8 cellular contexts compared by ENCODE assay signal in genomic region chr5:673140-673836, GRCh38. TPM values are rescaled to one million over a fixed set of nuclear protein-coding genes. Genes with fewer than 3 reads are reported as not detected.
DNase-seq lines count a peak whose midpoint lies in the region; ATAC-seq and TF ChIP-seq lines count a peak whose summit lies in the region.

No MANE protein-coding gene starts in this region.

- H3K4me3 Mint-ChIP-seq in stimulated activated naive CD8-positive, alpha-beta T cell treated with anti-CD3 and anti-CD28 coated beads, Interleukin-15, Interleukin-2, amounts not matched to agents 100 ng/mL and 50 ng/mL, for 24 hours: peak overlapping the region; percentile 32
- no peak overlapping the region for H3K4me3 Mint-ChIP-seq in mesothelial cell of epicardium

- no peaks in the 10 kb centered on the region for H3K9me3 Mint-ChIP-seq in stimulated activated naive CD8-positive, alpha-beta T cell treated with anti-CD3 and anti-CD28 coated beads, Interleukin-15, Interleukin-2, amounts not matched to agents 100 ng/mL and 50 ng/mL, for 24 hours
- no peaks in the 10 kb centered on the region for H3K9me3 Mint-ChIP-seq in mesothelial cell of epicardium

- H3K9me3 ChIP-seq in duodenal mucosa (ENCODE audit: control insufficient read depth in 1 of 2, low read length in 2 of 2): no peaks in the 10 kb centered on the region

- no peak for DNase-seq in stimulated activated naive CD8-positive, alpha-beta T cell treated with anti-CD3 and anti-CD28 coated beads, Interleukin-15, Interleukin-2, amounts not matched to agents 100 U/mL and 50 U/mL, for 24 hours
- no peak for DNase-seq in mesothelial cell of epicardium (ENCODE audit: low spot score in 2 of 2, unreplicated experiment in 2 of 2)
- DNase-seq in activated CD8-positive, alpha-beta memory T cell treated with anti-CD3 and anti-CD28 coated beads, Interleukin-2, amount 50 U/mL, for 4 hours: no peak
- DNase-seq in putamen (ENCODE audit: low spot score): no peak
- no peak for DNase-seq in NOMO-1 treated with DMSO at 0.1 percent for 48 hours (lab: John Stamatoyannopoulos, UW; ENCODE audit: unreplicated experiment)

- no peak overlapping the region for H3K27ac ChIP-seq in duodenal mucosa (ENCODE audit: low read depth, low read length)

- H3K27ac Mint-ChIP-seq in stimulated activated naive CD8-positive, alpha-beta T cell treated with anti-CD3 and anti-CD28 coated beads, Interleukin-15, Interleukin-2, amounts not matched to agents 100 ng/mL and 50 ng/mL, for 24 hours: peak overlapping the region; percentile 52
- peak overlapping the region; percentile 93 for H3K27ac Mint-ChIP-seq in mesothelial cell of epicardium

- H3K36me3 Mint-ChIP-seq in stimulated activated naive CD8-positive, alpha-beta T cell treated with anti-CD3 and anti-CD28 coated beads, Interleukin-15, Interleukin-2, amounts not matched to agents 100 ng/mL and 50 ng/mL, for 24 hours (ENCODE audit: low read depth): no peaks in the 10 kb centered on the region
- H3K36me3 Mint-ChIP-seq in mesothelial cell of epicardium: no peaks in the 10 kb centered on the region

- peaks cover 24 to 39% of the 10 kb centered on the region in 2 donors for H3K4me1 ChIP-seq in duodenal mucosa (ENCODE audit: control insufficient read depth in 1 of 2, insufficient read depth in 2 of 2, low read length in 2 of 2)

- no peaks in the 10 kb centered on the region for H3K27me3 Mint-ChIP-seq in stimulated activated naive CD8-positive, alpha-beta T cell treated with anti-CD3 and anti-CD28 coated beads, Interleukin-15, Interleukin-2, amounts not matched to agents 100 ng/mL and 50 ng/mL, for 24 hours
- peaks cover 33% of the 10 kb centered on the region for H3K27me3 Mint-ChIP-seq in mesothelial cell of epicardium (ENCODE audit: low read depth)

- H3K4me1 Mint-ChIP-seq in stimulated activated naive CD8-positive, alpha-beta T cell treated with anti-CD3 and anti-CD28 coated beads, Interleukin-15, Interleukin-2, amounts not matched to agents 100 ng/mL and 50 ng/mL, for 24 hours (ENCODE audit: low read depth): peaks cover 12% of the 10 kb centered on the region
- peaks cover 9% of the 10 kb centered on the region for H3K4me1 Mint-ChIP-seq in mesothelial cell of epicardium

- H3K27me3 ChIP-seq in duodenal mucosa (ENCODE audit: control insufficient read depth in 1 of 2, insufficient read depth in 2 of 2, low read length in 2 of 2): no peaks in the 10 kb centered on the region

- peaks cover 3 to 5% of the 10 kb centered on the region in 2 donors for H3K36me3 ChIP-seq in duodenal mucosa (ENCODE audit: control insufficient read depth in 1 of 2, insufficient read depth in 2 of 2, low read length in 2 of 2)

- H3K9ac ChIP-seq in duodenal mucosa (ENCODE audit: low read depth in 1 of 2, low read length in 2 of 2): peak overlapping the region; percentile 41 to 49

- H3K4me3 ChIP-seq in duodenal mucosa (ENCODE audit: low read depth in 1 of 2, low read length in 2 of 2): peak overlapping the region; percentile 34 to 51

- TF ChIP-seq CTCF in mesothelial cell of epicardium (IDR thresholded peaks at IDR 0.05; ENCODE audit: unreplicated experiment): no peak

- ATAC-seq in stimulated activated naive CD8-positive, alpha-beta T cell treated with anti-CD3 and anti-CD28 coated beads, Interleukin-15, Interleukin-2, amounts not matched to agents 100 U/mL and 50 U/mL, for 24 hours: no peak
- ATAC-seq in GM21576 (IDR thresholded peaks at IDR 0.05; ENCODE audit: unreplicated experiment): no peak

RNA-seq across cellular contexts. Expression of gene TPPP, which starts 19.9 kb away (rescaled TPM):
- 0.16 to 0.24 TPM (median 0.18 TPM) in 3 replicates for total RNA-seq in mesothelial cell of epicardium
